Comparison of ENCODE assay signal across 9 cellular contexts in genomic region chr6:169070506-169071176, GRCh38.
A peak's percentile ranks its signal among the peaks of the same experiment; 100 is the strongest.
DNase-seq lines count a peak whose midpoint lies in the region; ATAC-seq and TF ChIP-seq lines count a peak whose summit lies in the region.
"Had no signal": no experiment of that assay in that cellular context is flagged by ENCODE, and none has a peak within 500 bp of the region (broad histone marks: within the 10 kb centered on the region; RNA-seq: fewer than 3 reads in every experiment).

No MANE protein-coding gene starts in this region.

- H3K9me3 ChIP-seq in HEK293 (ENCODE audit: control insufficient read depth, insufficient read depth, low read depth, low read length) (no peaks in the 10 kb centered on the region), ascending aorta (no peaks in the 10 kb centered on the region), stomach smooth muscle (ENCODE audit: control insufficient read depth in 2 of 2, low read length in 2 of 2) (no peaks in the 10 kb centered on the region)

- H3K4me1 Mint-ChIP-seq in stimulated activated effector memory CD8-positive, alpha-beta T cell treated with anti-CD3 and anti-CD28 coated beads, Interleukin-12 subunit alpha, Interleukin-12 subunit beta, amount 100 ng/mL, for 72 hours = no peaks in the 10 kb centered on the region

- no peak for ATAC-seq in HG02870 (IDR thresholded peaks at IDR 0.05; ENCODE audit: unreplicated experiment)
- no peak for ATAC-seq in stimulated activated effector memory CD8-positive, alpha-beta T cell treated with anti-CD3 and anti-CD28 coated beads, Interleukin-12 subunit alpha, Interleukin-12 subunit beta, amount 100 ng/mL, for 72 hours
- ATAC-seq in HG02759 (IDR thresholded peaks at IDR 0.05; ENCODE audit: unreplicated experiment) = no peak

- H3K4me3 Mint-ChIP-seq in stimulated activated effector memory CD8-positive, alpha-beta T cell treated with anti-CD3 and anti-CD28 coated beads, Interleukin-12 subunit alpha, Interleukin-12 subunit beta, amount 100 ng/mL, for 72 hours = no peak overlapping the region

- CTCF ChIA-PET in HEK293 (lab: Yijun Ruan, JAX) = no interaction called here

- H3K4me3 ChIP-seq in HEK293 (ENCODE audit: low read depth, low read length) (no peak overlapping the region), ascending aorta (no peak overlapping the region), stomach smooth muscle (ENCODE audit: low read length in 2 of 2) (peak overlapping the region in 1 of 2 donors; percentile 22)

- H3K36me3 ChIP-seq in HEK293 (ENCODE audit: control insufficient read depth in 2 of 2, insufficient read depth in 1 of 2, low read length in 2 of 2) (no peaks in the 10 kb centered on the region), ascending aorta (no peaks in the 10 kb centered on the region), stomach smooth muscle (ENCODE audit: control insufficient read depth in 2 of 2, insufficient read depth in 2 of 2, low read length in 2 of 2) (no peaks in the 10 kb centered on the region)
- H3K36me3 ChIP-seq: WERI-Rb-1 had no signal

- no peak overlapping the region for H3K27ac ChIP-seq in HEK293 (ENCODE audit: extremely low read depth, low read depth, low read length)
- peak overlapping the region; percentile 71 to 72 for H3K27ac ChIP-seq in ascending aorta
- H3K27ac ChIP-seq in stomach smooth muscle (ENCODE audit: low read length) = peak overlapping the region; percentile 46
- H3K27ac ChIP-seq: WERI-Rb-1 had no signal

- POLR2A ChIA-PET in HEK293 (lab: Yijun Ruan, JAX) = interaction anchor here (0.8 kb wide), 1 partner anchor 143 kb away, joined by 3 read pairs; no protein-coding TSS in a partner anchor

- no peak overlapping the region for H3K27ac Mint-ChIP-seq in stimulated activated effector memory CD8-positive, alpha-beta T cell treated with anti-CD3 and anti-CD28 coated beads, Interleukin-12 subunit alpha, Interleukin-12 subunit beta, amount 100 ng/mL, for 72 hours

- H3K36me3 Mint-ChIP-seq in stimulated activated effector memory CD8-positive, alpha-beta T cell treated with anti-CD3 and anti-CD28 coated beads, Interleukin-12 subunit alpha, Interleukin-12 subunit beta, amount 100 ng/mL, for 72 hours = no peaks in the 10 kb centered on the region

- H3K27me3 ChIP-seq in ascending aorta (no peaks in the 10 kb centered on the region), stomach smooth muscle (ENCODE audit: control insufficient read depth in 1 of 2, insufficient read depth in 2 of 2, low read length in 2 of 2) (no peaks in the 10 kb centered on the region)

- DNase-seq in ascending aorta (ENCODE audit: low spot score in 2 of 2) (peak; percentile 91 to 97), hepatic stellate cell (ENCODE audit: low spot score) (peak; percentile 93), inferior parietal cortex (ENCODE audit: extremely low spot score) (no peak)
- no peak for DNase-seq in stimulated activated effector memory CD8-positive, alpha-beta T cell treated with anti-CD3 and anti-CD28 coated beads, Interleukin-12 subunit alpha, Interleukin-12 subunit beta, amount 100 ng/mL, for 72 hours (ENCODE audit: low spot score in 2 of 2)
- DNase-seq: WERI-Rb-1 had no signal

- H3K9ac ChIP-seq in stomach smooth muscle (ENCODE audit: low read length in 2 of 2) = no peak overlapping the region

- no peak for TF ChIP-seq CTCF in HEK293 (tag by site-specific recombination; IDR thresholded peaks at IDR 0.05)
- no peak for TF ChIP-seq CTCF in ascending aorta (IDR thresholded peaks at IDR 0.05)

- H3K4me1 ChIP-seq in HEK293 (ENCODE audit: control insufficient read depth, insufficient read depth, low read length) (no peaks in the 10 kb centered on the region), ascending aorta (peaks cover 0 to 41% of the 10 kb centered on the region in 2 donors), stomach smooth muscle (ENCODE audit: control insufficient read depth, insufficient read depth, low read length) (peaks cover 39% of the 10 kb centered on the region)

- peaks cover 2% of the 10 kb centered on the region for H3K9me3 Mint-ChIP-seq in stimulated activated effector memory CD8-positive, alpha-beta T cell treated with anti-CD3 and anti-CD28 coated beads, Interleukin-12 subunit alpha, Interleukin-12 subunit beta, amount 100 ng/mL, for 72 hours

- intact Hi-C loops in ascending aorta (cut with DNase I) = loop anchor here (1.0 to 5.0 kb wide), 3 partner anchors 24 to 142 kb away; no protein-coding TSS in a partner anchor

TF ChIP-seq in HEK293, 187 proteins besides CTCF, POLR2A, EP300 and RAD21:
- TF ChIP-seq TCF7L2 (IDR thresholded peaks at IDR 0.05; ENCODE audit: borderline replicate concordance, low read depth, low read length) = no peak
- TF ChIP-seq ZIC2 (tag by site-specific recombination; IDR thresholded peaks at IDR 0.05) = peak; percentile 20; the same call in 1 of the 2 replicates
- TF ChIP-seq, protein P1, sequence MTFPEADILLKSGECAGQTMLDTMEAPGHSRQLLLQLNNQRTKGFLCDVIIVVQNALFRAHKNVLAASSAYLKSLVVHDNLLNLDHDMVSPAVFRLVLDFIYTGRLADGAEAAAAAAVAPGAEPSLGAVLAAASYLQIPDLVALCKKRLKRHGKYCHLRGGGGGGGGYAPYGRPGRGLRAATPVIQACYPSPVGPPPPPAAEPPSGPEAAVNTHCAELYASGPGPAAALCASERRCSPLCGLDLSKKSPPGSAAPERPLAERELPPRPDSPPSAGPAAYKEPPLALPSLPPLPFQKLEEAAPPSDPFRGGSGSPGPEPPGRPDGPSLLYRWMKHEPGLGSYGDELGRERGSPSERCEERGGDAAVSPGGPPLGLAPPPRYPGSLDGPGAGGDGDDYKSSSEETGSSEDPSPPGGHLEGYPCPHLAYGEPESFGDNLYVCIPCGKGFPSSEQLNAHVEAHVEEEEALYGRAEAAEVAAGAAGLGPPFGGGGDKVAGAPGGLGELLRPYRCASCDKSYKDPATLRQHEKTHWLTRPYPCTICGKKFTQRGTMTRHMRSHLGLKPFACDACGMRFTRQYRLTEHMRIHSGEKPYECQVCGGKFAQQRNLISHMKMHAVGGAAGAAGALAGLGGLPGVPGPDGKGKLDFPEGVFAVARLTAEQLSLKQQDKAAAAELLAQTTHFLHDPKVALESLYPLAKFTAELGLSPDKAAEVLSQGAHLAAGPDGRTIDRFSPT (tag by site-specific recombination; IDR thresholded peaks at IDR 0.05) = peak; percentile 80
- TF ChIP-seq, protein P2, sequence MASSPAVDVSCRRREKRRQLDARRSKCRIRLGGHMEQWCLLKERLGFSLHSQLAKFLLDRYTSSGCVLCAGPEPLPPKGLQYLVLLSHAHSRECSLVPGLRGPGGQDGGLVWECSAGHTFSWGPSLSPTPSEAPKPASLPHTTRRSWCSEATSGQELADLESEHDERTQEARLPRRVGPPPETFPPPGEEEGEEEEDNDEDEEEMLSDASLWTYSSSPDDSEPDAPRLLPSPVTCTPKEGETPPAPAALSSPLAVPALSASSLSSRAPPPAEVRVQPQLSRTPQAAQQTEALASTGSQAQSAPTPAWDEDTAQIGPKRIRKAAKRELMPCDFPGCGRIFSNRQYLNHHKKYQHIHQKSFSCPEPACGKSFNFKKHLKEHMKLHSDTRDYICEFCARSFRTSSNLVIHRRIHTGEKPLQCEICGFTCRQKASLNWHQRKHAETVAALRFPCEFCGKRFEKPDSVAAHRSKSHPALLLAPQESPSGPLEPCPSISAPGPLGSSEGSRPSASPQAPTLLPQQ (tag by site-specific recombination; IDR thresholded peaks at IDR 0.05) = no peak
- 0 out of 2 replicates have a peak, but pooled peaks have one; percentile 62 for TF ChIP-seq ZNF184 (tag by site-specific recombination; IDR thresholded peaks at IDR 0.05)
- peak; percentile 47 for TF ChIP-seq ZNF335 (tag by site-specific recombination; conservative IDR thresholded peaks at IDR 0.05)

Comparison
In these comparisons a context has a peak if more than half of its experiments do, and no peak if none do; other contexts are left out.
1. DNase-seq: peak in ascending aorta (2 of 2) and hepatic stellate cell (single experiment); none in stimulated activated effector memory CD8-positive, alpha-beta T cell treated with anti-CD3 and anti-CD28 coated beads, Interleukin-12 subunit alpha, Interleukin-12 subunit beta, amount 100 ng/mL, for 72 hours (0 of 2) and inferior parietal cortex (single experiment).